ENCODE assay signal across 9 cellular contexts in the genomic region with DNA sequence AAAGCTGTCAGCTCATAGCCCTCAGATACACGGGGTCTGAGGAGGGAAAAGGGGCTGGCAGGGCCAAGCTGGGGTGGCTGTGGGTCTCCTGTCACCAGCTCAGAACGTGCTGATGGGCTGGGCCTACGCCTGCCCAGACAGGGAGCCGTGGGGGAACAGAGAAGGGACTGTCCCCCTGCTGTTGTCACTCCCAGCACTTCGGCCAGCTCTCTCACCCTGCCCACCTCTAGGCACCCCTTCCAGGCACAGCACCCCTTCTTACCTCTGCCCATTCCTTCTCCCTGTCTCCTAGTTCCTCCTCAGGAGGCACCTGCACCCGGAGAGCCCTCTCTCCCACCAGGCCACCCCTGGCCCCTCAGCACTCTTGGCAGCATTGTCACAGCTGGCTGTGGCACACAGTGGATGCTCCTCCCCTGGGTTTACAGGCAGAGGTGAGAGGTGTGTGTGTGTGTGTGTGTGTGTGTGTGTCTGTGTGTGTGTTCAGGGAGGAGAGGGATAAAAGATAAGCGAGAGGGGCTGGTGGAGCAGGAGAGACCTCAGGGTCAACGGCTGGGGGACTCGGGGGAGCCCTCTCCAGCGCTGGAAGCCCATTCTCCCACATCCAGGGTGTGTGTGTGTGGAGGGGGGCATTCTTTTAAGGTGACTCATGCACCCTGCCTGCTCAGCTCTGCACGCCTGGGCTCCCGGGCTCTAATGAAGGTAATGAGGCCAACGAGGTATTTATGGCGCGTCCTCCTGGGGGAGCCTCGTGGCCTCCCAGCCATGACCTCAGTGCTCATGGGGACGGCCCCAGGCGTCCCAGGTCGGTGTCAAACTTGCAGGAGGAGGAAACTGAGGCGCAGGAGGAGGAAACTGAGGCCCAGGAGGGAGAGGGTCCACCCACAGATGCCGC.
A peak's percentile ranks its signal among the peaks of the same experiment; 100 is the strongest.
DNase-seq lines count a peak whose midpoint lies in the region; ATAC-seq and TF ChIP-seq lines count a peak whose summit lies in the region.
"Had no signal": no experiment of that assay in that cellular context is flagged by ENCODE, and none has a peak within 500 bp of the region (broad histone marks: within the 10 kb centered on the region; RNA-seq: fewer than 3 reads in every experiment).

No MANE protein-coding gene starts in this region.

- BruUV-seq in IMR-90 (replicated peaks; lab: Mats Ljungman, UMichigan): no TSS peak

- intact Hi-C loops in IMR-90 (cut with micrococcal nuclease) (no loop called here), colonic mucosa (cut with DNase I) (no loop called here)

- peak overlapping the region; percentile 5 for H3K4me2 ChIP-seq in IMR-90 (ENCODE audit: low read depth, low read length)

- peak overlapping the region; percentile 49 for H4K5ac ChIP-seq in IMR-90 (ENCODE audit: low read depth, low read length)

- H3K36me3 ChIP-seq in BJ (ENCODE audit: control insufficient read depth, insufficient read depth, low read length) (no peaks in the 10 kb centered on the region), IMR-90 (ENCODE audit: control insufficient read depth, insufficient read depth, low read length) (no peaks in the 10 kb centered on the region), colonic mucosa (no peaks in the 10 kb centered on the region)
- H3K36me3 ChIP-seq in CD8-positive, alpha-beta memory T cell (ENCODE audit: insufficient read depth, low read length): no peaks in the 10 kb centered on the region

- H3K79me1 ChIP-seq in IMR-90 (ENCODE audit: low read depth in 1 of 2, low read length in 2 of 2): peaks cover 0 to 2% of the 10 kb centered on the region in 2 experiments; a peak in 1 of 4 replicates

- peak overlapping the region; percentile 46 for H3K18ac ChIP-seq in IMR-90 (ENCODE audit: low read depth, low read length)

- peak overlapping the region; percentile 35 for H2BK5ac ChIP-seq in IMR-90 (ENCODE audit: low read depth, low read length, poor library complexity, severe bottlenecking)

- DNase-seq in BJ (ENCODE audit: low read depth): peak; percentile 54
- DNase-seq in IMR-90: peak; percentile 83
- peak; percentile 18 for DNase-seq in colonic mucosa
- peak; percentile 33 for DNase-seq in mucosa of gallbladder (ENCODE audit: low spot score)
- no peak for DNase-seq in CD8-positive, alpha-beta memory T cell
- DNase-seq in effector CD4-positive, alpha-beta T cell: no peak
- DNase-seq: effector memory CD8-positive, alpha-beta T cell had no signal

- no peak overlapping the region for H3K4me3 Mint-ChIP-seq in CD8-positive, alpha-beta memory T cell
- H3K4me3 Mint-ChIP-seq: effector memory CD8-positive, alpha-beta T cell had no signal

- peak overlapping the region; percentile 49 for H3K27ac ChIP-seq in IMR-90 (ENCODE audit: insufficient read depth, low read length)
- no peak overlapping the region for H3K27ac ChIP-seq in colonic mucosa
- no peak overlapping the region for H3K27ac ChIP-seq in CD8-positive, alpha-beta memory T cell (ENCODE audit: low read depth, low read length)

- peak overlapping the region; percentile 92 for H2BK20ac ChIP-seq in IMR-90 (ENCODE audit: low read depth, low read length)

- POLR2A ChIA-PET in BJ (lab: Charles Lee): no interaction called here
- POLR2A ChIA-PET in IMR-90 (lab: Charles Lee; ENCODE audit: unreplicated experiment): no interaction called here
- POLR2A ChIA-PET in CD8-positive, alpha-beta memory T cell (lab: Charles Lee): interaction anchor here (0.7 kb wide), 1 partner anchor 19 kb away, joined by 3 read pairs; no protein-coding TSS in a partner anchor

- in situ Hi-C loops in IMR-90 (cut with MboI; ENCODE audit: low sequenced_read_pairs): no loop called here

- H3K14ac ChIP-seq in IMR-90 (replicated peaks; ENCODE audit: low read depth, low read length): peak overlapping the region; percentile 82

- H3K4me1 ChIP-seq in IMR-90 (ENCODE audit: control insufficient read depth, insufficient read depth, low read length): peaks cover 12% of the 10 kb centered on the region
- H3K4me1 ChIP-seq in colonic mucosa: no peaks in the 10 kb centered on the region
- no peaks in the 10 kb centered on the region for H3K4me1 ChIP-seq in CD8-positive, alpha-beta memory T cell (ENCODE audit: insufficient read depth, low read length)

- peak overlapping the region; percentile 74; the same call in 2 of the 3 replicates for H2BK15ac ChIP-seq in IMR-90 (ENCODE audit: low read depth, low read length)

- H3K9ac ChIP-seq in IMR-90 (ENCODE audit: low read depth, low read length) (no peak overlapping the region), colonic mucosa (ENCODE audit: low read depth in 2 of 2, low read length in 2 of 2) (no peak overlapping the region)

- H2BK120ac ChIP-seq in IMR-90 (ENCODE audit: low read depth, low read length): peak overlapping the region; percentile 95

- peaks cover 4% of the 10 kb centered on the region; the same call in 1 of the 2 replicates for H3K9me3 ChIP-seq in IMR-90 (ENCODE audit: control insufficient read depth, insufficient read depth, low read length)
- H3K9me3 ChIP-seq in colonic mucosa: no peaks in the 10 kb centered on the region
- H3K9me3 ChIP-seq in CD8-positive, alpha-beta memory T cell (ENCODE audit: low read length): no peaks in the 10 kb centered on the region

- peak overlapping the region; percentile 49 to 80 for H4K8ac ChIP-seq in IMR-90 (ENCODE audit: low read depth in 2 of 2, low read length in 2 of 2)

- no peak for TF ChIP-seq POLR2A in IMR-90 (IDR thresholded peaks at IDR 0.05; ENCODE audit: low read depth, low read length)

- 64% methylated on average over 4 of the region's 21 CpGs; no CpG with 5 or more reads in 1 of the 2 experiments for WGBS in IMR-90 (ENCODE audit: extremely low coverage in 2 of 2, insufficient read length in 1 of 2), 2 experiments

- H3K36me3 Mint-ChIP-seq in CD8-positive, alpha-beta memory T cell: no peaks in the 10 kb centered on the region

- H3K27me3 ChIP-seq in BJ (ENCODE audit: control insufficient read depth, insufficient read depth, low read length) (no peaks in the 10 kb centered on the region), IMR-90 (ENCODE audit: control insufficient read depth, insufficient read depth, low read length) (no peaks in the 10 kb centered on the region), colonic mucosa (no peaks in the 10 kb centered on the region)
- no peaks in the 10 kb centered on the region for H3K27me3 ChIP-seq in CD8-positive, alpha-beta memory T cell (ENCODE audit: insufficient read depth, low read length, poor library complexity, severe bottlenecking)

- peaks cover 0 to 7% of the 10 kb centered on the region in 2 donors for H3K27me3 Mint-ChIP-seq in CD8-positive, alpha-beta memory T cell
- H3K27me3 Mint-ChIP-seq: effector memory CD8-positive, alpha-beta T cell had no signal

- H3K9me1 ChIP-seq in IMR-90 (ENCODE audit: insufficient read depth, low read length): peaks cover 12% of the 10 kb centered on the region

- no peak for TF ChIP-seq RAD21 in IMR-90 (IDR thresholded peaks at IDR 0.05; ENCODE audit: low read length)

- H3K23ac ChIP-seq in IMR-90 (ENCODE audit: low read depth, low read length): peak overlapping the region; percentile 56; the same call in 1 of the 2 replicates

- peak overlapping the region; percentile 91 for H2AK9ac ChIP-seq in IMR-90 (replicated peaks; ENCODE audit: low read depth, low read length, poor library complexity)

- H2AK5ac ChIP-seq in IMR-90 (ENCODE audit: low read depth, low read length): peak overlapping the region; percentile 84

- no peak overlapping the region for H3K56ac ChIP-seq in IMR-90 (ENCODE audit: extremely low read depth, insufficient read depth, low read length)

- dilution Hi-C loops in IMR-90 (cut with HindIII; ENCODE audit: low sequenced_read_pairs, unreplicated experiment): no loop called here

- peak overlapping the region in 1 of 8 donors; percentile 72 for H3K27ac Mint-ChIP-seq in CD8-positive, alpha-beta memory T cell

- H2AFZ ChIP-seq in IMR-90 (replicated peaks; ENCODE audit: low read length, poor library complexity): peak overlapping the region; percentile 79

- no peak overlapping the region for H3K4me3 ChIP-seq in BJ (ENCODE audit: low read depth, low read length)
- H3K4me3 ChIP-seq in IMR-90 (ENCODE audit: insufficient read depth, low read depth, low read length): no peak overlapping the region
- H3K4me3 ChIP-seq in colonic mucosa: no peak overlapping the region
- no peak overlapping the region for H3K4me3 ChIP-seq in CD8-positive, alpha-beta memory T cell (ENCODE audit: low read length)

- peak overlapping the region; percentile 87 for H4K91ac ChIP-seq in IMR-90 (ENCODE audit: insufficient read depth, low read depth, low read length)

- peak overlapping the region; percentile 95 for H3K4ac ChIP-seq in IMR-90 (ENCODE audit: low read depth, low read length)

- no peaks in the 10 kb centered on the region; the same call in 1 of the 2 replicates for H4K20me1 ChIP-seq in IMR-90 (ENCODE audit: insufficient read depth, low read length)

- TF ChIP-seq CTCF in BJ (IDR thresholded peaks at IDR 0.05; ENCODE audit: insufficient read depth, low read depth, low read length) (no peak), IMR-90 (conservative IDR thresholded peaks at IDR 0.05; ENCODE audit: low read depth, low read length) (no peak), colonic mucosa (IDR thresholded peaks at IDR 0.05) (no peak)

- no peaks in the 10 kb centered on the region for H3K4me1 Mint-ChIP-seq in CD8-positive, alpha-beta memory T cell

- peak; percentile 93 for ATAC-seq in IMR-90 (ENCODE audit: low read depth)
- no peak for ATAC-seq in HG02840 (IDR thresholded peaks at IDR 0.05; ENCODE audit: low FRiP score, unreplicated experiment)
- no peak for ATAC-seq in GM21528 (IDR thresholded peaks at IDR 0.05; ENCODE audit: low FRiP score, unreplicated experiment)
- ATAC-seq: effector memory CD8-positive, alpha-beta T cell had no signal

- H3K9me3 Mint-ChIP-seq in CD8-positive, alpha-beta memory T cell: no peaks in the 10 kb centered on the region
- H3K9me3 Mint-ChIP-seq: effector memory CD8-positive, alpha-beta T cell had no signal

- CTCF ChIA-PET in BJ (lab: Yijun Ruan, JAX): interaction anchor here (0.5 to 1.2 kb wide), 4 partner anchors 10 to 82 kb away, joined by 3 to 4 read pairs (median 3); no protein-coding TSS in a partner anchor
- CTCF ChIA-PET in IMR-90 (lab: Yijun Ruan, JAX): interaction anchor here (0.6 kb wide), 1 partner anchor 48 kb away, joined by 4 read pairs; no protein-coding TSS in a partner anchor
- CTCF ChIA-PET in CD8-positive, alpha-beta memory T cell (lab: Charles Lee): no interaction called here

TF ChIP-seq in IMR-90, 13 proteins besides CTCF, POLR2A, EP300 and RAD21 (continues in another document):
- TF ChIP-seq, protein P1, sequence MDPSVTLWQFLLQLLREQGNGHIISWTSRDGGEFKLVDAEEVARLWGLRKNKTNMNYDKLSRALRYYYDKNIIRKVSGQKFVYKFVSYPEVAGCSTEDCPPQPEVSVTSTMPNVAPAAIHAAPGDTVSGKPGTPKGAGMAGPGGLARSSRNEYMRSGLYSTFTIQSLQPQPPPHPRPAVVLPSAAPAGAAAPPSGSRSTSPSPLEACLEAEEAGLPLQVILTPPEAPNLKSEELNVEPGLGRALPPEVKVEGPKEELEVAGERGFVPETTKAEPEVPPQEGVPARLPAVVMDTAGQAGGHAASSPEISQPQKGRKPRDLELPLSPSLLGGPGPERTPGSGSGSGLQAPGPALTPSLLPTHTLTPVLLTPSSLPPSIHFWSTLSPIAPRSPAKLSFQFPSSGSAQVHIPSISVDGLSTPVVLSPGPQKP (IDR thresholded peaks at IDR 0.05; ENCODE audit: borderline replicate concordance, low read depth, low read length): no peak
- no peak for TF ChIP-seq MXI1 (IDR thresholded peaks at IDR 0.05; ENCODE audit: borderline replicate concordance, low read depth, low read length)
- no peak for TF ChIP-seq MAFK (IDR thresholded peaks at IDR 0.05; ENCODE audit: low read depth, low read length)

Comparison
In these comparisons a context has a peak if more than half of its experiments do, and no peak if none do; other contexts are left out.
1. DNase-seq: peak in BJ (single experiment), IMR-90 (single experiment), colonic mucosa (single experiment) and mucosa of gallbladder (single experiment); none in CD8-positive, alpha-beta memory T cell (0 of 5) and effector CD4-positive, alpha-beta T cell (single experiment).